In genomic region chr4:89661490-89661889, GRCh38 we compare ENCODE assay signal across 13 cellular contexts.
DNase-seq lines count a peak whose midpoint lies in the region; ATAC-seq, FAIRE-seq and TF ChIP-seq lines count a peak whose summit lies in the region.
"Had no signal": no experiment of that assay in that cellular context is flagged by ENCODE, and none has a peak within 500 bp of the region (broad histone marks: within the 10 kb centered on the region; RNA-seq: fewer than 3 reads in every experiment).

No MANE protein-coding gene starts in this region.

- TF ChIP-seq CTCF in endothelial cell of umbilical vein (IDR thresholded peaks at IDR 0.05; ENCODE audit: extremely low read depth in 1 of 2, insufficient read depth in 1 of 2, low read depth in 1 of 2, low read length in 2 of 2), result no peak
- TF ChIP-seq CTCF in neural progenitor cell (IDR thresholded peaks at IDR 0.05), result no peak

- H3K4me2 ChIP-seq in endothelial cell of umbilical vein (ENCODE audit: insufficient read depth, low read length), result peak overlapping the region; percentile 54
- peak overlapping the region; percentile 5 for H3K4me2 ChIP-seq in neural progenitor cell

- ATAC-seq in HG02840 (IDR thresholded peaks at IDR 0.05; ENCODE audit: low FRiP score, unreplicated experiment) (no peak), GM21737 (IDR thresholded peaks at IDR 0.05; ENCODE audit: unreplicated experiment) (no peak)
- ATAC-seq: naive thymus-derived CD4-positive, alpha-beta T cell had no signal

- H3K9me3 ChIP-seq in endothelial cell of umbilical vein (replicated peaks; ENCODE audit: control insufficient read depth, insufficient read depth, low read length), result no peaks in the 10 kb centered on the region
- H3K9me3 ChIP-seq in neural progenitor cell (ENCODE audit: low read depth), result no peaks in the 10 kb centered on the region

- no peaks in the 10 kb centered on the region for H3K9me3 Mint-ChIP-seq in neural progenitor cell
- H3K9me3 Mint-ChIP-seq: naive thymus-derived CD4-positive, alpha-beta T cell had no signal

- H3K4me1 Mint-ChIP-seq in neural progenitor cell, result peaks cover 31% of the 10 kb centered on the region
- H3K4me1 Mint-ChIP-seq: CD4-positive, CD25-positive, alpha-beta regulatory T cell had no signal

- H3K36me3 ChIP-seq in endothelial cell of umbilical vein (ENCODE audit: control insufficient read depth in 2 of 2, extremely low read depth in 1 of 2, insufficient read depth in 2 of 2, low read length in 2 of 2), result no peaks in the 10 kb centered on the region
- H3K36me3 ChIP-seq in neural progenitor cell, result no peaks in the 10 kb centered on the region

- peak overlapping the region; percentile 22 for H3K27ac ChIP-seq in endothelial cell of umbilical vein (ENCODE audit: insufficient read depth, low read depth, low read length)
- no peak overlapping the region for H3K27ac ChIP-seq in neural progenitor cell
- H3K27ac ChIP-seq: dorsolateral prefrontal cortex had no signal

- dilution Hi-C loops in endothelial cell of umbilical vein (cut with MboI; ENCODE audit: extremely low pct_ligation_motif_present, low sequenced_read_pairs), result no loop called here

- no peaks in the 10 kb centered on the region for H3K27me3 Mint-ChIP-seq in neural progenitor cell (ENCODE audit: insufficient read depth, low read depth)

- no peak for TF ChIP-seq POLR2A in endothelial cell of umbilical vein (IDR thresholded peaks at IDR 0.05; ENCODE audit: low read depth, low read length)

- CTCF ChIA-PET in endothelial cell of umbilical vein (lab: Charles Lee), result interaction anchor here (0.8 to 2.0 kb wide), 7 partner anchors 25 to 242 kb away, joined by 3 to 8 read pairs (median 3); no protein-coding TSS in a partner anchor

- H3K9me1 ChIP-seq in endothelial cell of umbilical vein (replicated peaks; ENCODE audit: control insufficient read depth, extremely low read depth, insufficient read depth, low read length), result no peaks in the 10 kb centered on the region

- H3K27me3 ChIP-seq in endothelial cell of umbilical vein (ENCODE audit: control insufficient read depth in 2 of 2, insufficient read depth in 2 of 2, low read length in 2 of 2) (no peaks in the 10 kb centered on the region), neural progenitor cell (no peaks in the 10 kb centered on the region)
- H3K27me3 ChIP-seq: dorsolateral prefrontal cortex had no signal

- peak; percentile 6 for DNase-seq in GM04503 (ENCODE audit: low read depth)
- DNase-seq in RCC 7860 (ENCODE audit: low spot score), result peak; percentile 75
- DNase-seq in endothelial cell of umbilical vein (ENCODE audit: low read depth, low spot score), result peak; percentile 37
- peak; percentile 29 for DNase-seq in neural progenitor cell (ENCODE audit: low spot score)
- DNase-seq in activated CD4-positive, alpha-beta T cell treated with anti-CD3 and anti-CD28 coated beads for 4 hours, result no peak
- DNase-seq in NCI-H524 treated with DMSO at 0.1 percent for 48 hours (lab: John Stamatoyannopoulos, UW), result no peak
- DNase-seq: activated CD4-positive, alpha-beta T cell treated with anti-CD3 and anti-CD28 coated beads, Interleukin-2, amount 50 U/mL, for 48 hours; CD4-positive, CD25-positive, alpha-beta regulatory T cell; dorsolateral prefrontal cortex; naive thymus-derived CD4-positive, alpha-beta T cell; NCI-H510A treated with DMSO at 0.1 percent for 48 hours had no signal

- no peaks in the 10 kb centered on the region for H3K36me3 Mint-ChIP-seq in neural progenitor cell
- H3K36me3 Mint-ChIP-seq: CD4-positive, CD25-positive, alpha-beta regulatory T cell; naive thymus-derived CD4-positive, alpha-beta T cell had no signal

- POLR2A ChIA-PET in endothelial cell of umbilical vein (lab: Charles Lee), result no interaction called here

- H3K4me1 ChIP-seq in endothelial cell of umbilical vein (ENCODE audit: control insufficient read depth, extremely low read depth, insufficient read depth, low read length) (peaks cover 9% of the 10 kb centered on the region), neural progenitor cell (peaks cover 16% of the 10 kb centered on the region)

- intact Hi-C loops in endothelial cell of umbilical vein (cut with micrococcal nuclease), result no loop called here

- FAIRE-seq in RCC 7860 (lab: Jason Lieb, UNC) (peak; percentile 94), endothelial cell of umbilical vein (lab: Jason Lieb, UNC) (no peak)

- H2AFZ ChIP-seq in endothelial cell of umbilical vein (ENCODE audit: low read depth, low read length), result peak overlapping the region; percentile 86
- peak overlapping the region; percentile 34 for H2AFZ ChIP-seq in neural progenitor cell (replicated peaks)

- H3K27ac Mint-ChIP-seq in neural progenitor cell, result no peak overlapping the region
- H3K27ac Mint-ChIP-seq: CD4-positive, CD25-positive, alpha-beta regulatory T cell; naive thymus-derived CD4-positive, alpha-beta T cell had no signal

- H4K20me1 ChIP-seq in endothelial cell of umbilical vein (replicated peaks; ENCODE audit: control insufficient read depth, extremely low read depth, insufficient read depth, low read length) (no peaks in the 10 kb centered on the region), neural progenitor cell (ENCODE audit: low read depth) (no peaks in the 10 kb centered on the region)

- no peak overlapping the region for H3K4me3 ChIP-seq in endothelial cell of umbilical vein (replicated peaks in 1 of 3; ENCODE audit: insufficient read depth in 1 of 3, low read depth in 1 of 3, low read length in 3 of 3)
- H3K4me3 ChIP-seq in neural progenitor cell, result no peak overlapping the region
- H3K4me3 ChIP-seq: dorsolateral prefrontal cortex had no signal

- BruUV-seq in endothelial cell of umbilical vein (replicated peaks; lab: Mats Ljungman, UMichigan), result no TSS peak

- no peak overlapping the region for H3K4me3 Mint-ChIP-seq in neural progenitor cell
- H3K4me3 Mint-ChIP-seq: CD4-positive, CD25-positive, alpha-beta regulatory T cell; naive thymus-derived CD4-positive, alpha-beta T cell had no signal

- H3F3A ChIP-seq in neural progenitor cell (ENCODE audit: low read depth), result no peaks in the 10 kb centered on the region

- H3K9ac ChIP-seq in endothelial cell of umbilical vein (replicated peaks; ENCODE audit: extremely low read depth, insufficient read depth, low read length) (no peak overlapping the region), neural progenitor cell (no peak overlapping the region)

- no peaks in the 10 kb centered on the region for H3K79me2 ChIP-seq in endothelial cell of umbilical vein (ENCODE audit: control insufficient read depth, insufficient read depth, low read length)
- H3K79me2 ChIP-seq in neural progenitor cell (ENCODE audit: low read depth), result no peaks in the 10 kb centered on the region

TF ChIP-seq in endothelial cell of umbilical vein, 7 proteins besides CTCF, POLR2A, EP300 and RAD21:
- TF ChIP-seq GATA2 (IDR thresholded peaks at IDR 0.05; ENCODE audit: insufficient read depth, insufficient read length, low read depth, low read length) (no peak), FOS (IDR thresholded peaks at IDR 0.05; ENCODE audit: borderline replicate concordance, insufficient read depth, low read length) (peak; percentile 11)

Comparison
In these comparisons a context has a peak if more than half of its experiments do, and no peak if none do; other contexts are left out.
1. DNase-seq: peak in GM04503 (single experiment), RCC 7860 (single experiment), endothelial cell of umbilical vein (single experiment) and neural progenitor cell (single experiment); none in activated CD4-positive, alpha-beta T cell treated with anti-CD3 and anti-CD28 coated beads for 4 hours (0 of 2) and NCI-H524 treated with DMSO at 0.1 percent for 48 hours (single experiment).